1 cellular context compared by ENCODE assay signal in the genomic region with DNA sequence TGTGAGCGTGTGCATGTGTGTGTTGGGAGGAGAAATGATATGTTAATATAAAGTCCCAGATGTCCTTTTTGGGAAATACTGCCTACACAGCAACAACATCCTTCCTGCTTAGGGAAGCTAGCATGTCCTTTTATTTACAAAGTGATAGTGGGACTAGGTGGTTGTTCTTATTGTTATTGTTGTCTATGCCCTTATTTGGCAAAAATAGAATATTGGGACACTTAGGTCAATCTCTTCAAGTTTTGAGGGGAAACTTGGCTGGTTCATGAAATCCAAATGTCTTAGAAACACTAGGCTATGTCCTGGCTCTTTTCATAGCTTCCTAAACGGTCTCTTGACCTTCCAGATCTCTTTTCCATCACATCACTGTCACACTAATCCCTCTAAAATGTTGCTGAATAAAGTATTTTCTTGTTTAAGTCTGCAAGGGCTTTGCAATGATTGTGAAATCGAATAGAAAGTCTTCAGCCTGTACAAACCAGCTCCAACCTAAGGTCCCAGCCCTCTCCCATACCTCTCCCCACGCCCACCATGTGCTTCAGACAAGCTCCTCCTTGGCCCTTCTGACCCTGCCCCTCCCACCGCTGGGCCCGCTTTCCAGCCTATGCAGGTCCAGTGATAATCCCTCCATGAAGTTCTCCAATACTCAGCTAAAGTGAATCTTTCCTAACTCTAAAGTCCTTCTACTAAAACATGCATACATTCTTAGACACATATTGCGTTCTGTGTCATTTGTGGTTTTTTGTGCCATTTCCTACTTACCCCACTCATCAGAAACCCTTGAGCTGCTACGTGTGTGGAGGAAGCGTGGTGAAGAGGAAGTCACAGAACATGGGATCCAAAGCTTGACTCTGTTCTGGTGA.
TF ChIP-seq lines count a peak whose summit lies in the region.

No MANE protein-coding gene starts in this region.

TF ChIP-seq in IMR-90, 13 proteins besides CTCF, POLR2A, EP300 and RAD21:
- no peak for TF ChIP-seq NFE2L2 (IDR thresholded peaks at IDR 0.05; ENCODE audit: low read depth, low read length)
- 0 out of 2 replicates have a peak, but pooled peaks have one; percentile 9 for TF ChIP-seq CEBPB (IDR thresholded peaks at IDR 0.05; ENCODE audit: low read depth, low read length)
TF ChIP-seq in IMR-90: peak in this region for 1.
